In genomic region chr11:118935381-118935780, GRCh38 we compare ENCODE assay signal across 1 cellular context.
A peak's percentile ranks its signal among the peaks of the same experiment; 100 is the strongest.
TF ChIP-seq lines count a peak whose summit lies in the region.

No MANE protein-coding gene starts in this region.

TF ChIP-seq in K562, 482 proteins besides CTCF, POLR2A, EP300 and RAD21:
- TF ChIP-seq, protein P1, sequence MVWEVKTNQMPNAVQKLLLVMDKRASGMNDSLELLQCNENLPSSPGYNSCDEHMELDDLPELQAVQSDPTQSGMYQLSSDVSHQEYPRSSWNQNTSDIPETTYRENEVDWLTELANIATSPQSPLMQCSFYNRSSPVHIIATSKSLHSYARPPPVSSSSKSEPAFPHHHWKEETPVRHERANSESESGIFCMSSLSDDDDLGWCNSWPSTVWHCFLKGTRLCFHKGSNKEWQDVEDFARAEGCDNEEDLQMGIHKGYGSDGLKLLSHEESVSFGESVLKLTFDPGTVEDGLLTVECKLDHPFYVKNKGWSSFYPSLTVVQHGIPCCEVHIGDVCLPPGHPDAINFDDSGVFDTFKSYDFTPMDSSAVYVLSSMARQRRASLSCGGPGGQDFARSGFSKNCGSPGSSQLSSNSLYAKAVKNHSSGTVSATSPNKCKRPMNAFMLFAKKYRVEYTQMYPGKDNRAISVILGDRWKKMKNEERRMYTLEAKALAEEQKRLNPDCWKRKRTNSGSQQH (CRISPR knock-in tag; IDR thresholded peaks at IDR 0.05): no peak
- TF ChIP-seq ZNF121 (CRISPR knock-in tag; conservative IDR thresholded peaks at IDR 0.05): peak; percentile 17; the same call in 1 of the 2 replicates
- no peak for TF ChIP-seq MGA (IDR thresholded peaks at IDR 0.05)
TF ChIP-seq in K562: peak in this region for 1.
